8 cellular contexts compared by ENCODE assay signal in the genomic region with DNA sequence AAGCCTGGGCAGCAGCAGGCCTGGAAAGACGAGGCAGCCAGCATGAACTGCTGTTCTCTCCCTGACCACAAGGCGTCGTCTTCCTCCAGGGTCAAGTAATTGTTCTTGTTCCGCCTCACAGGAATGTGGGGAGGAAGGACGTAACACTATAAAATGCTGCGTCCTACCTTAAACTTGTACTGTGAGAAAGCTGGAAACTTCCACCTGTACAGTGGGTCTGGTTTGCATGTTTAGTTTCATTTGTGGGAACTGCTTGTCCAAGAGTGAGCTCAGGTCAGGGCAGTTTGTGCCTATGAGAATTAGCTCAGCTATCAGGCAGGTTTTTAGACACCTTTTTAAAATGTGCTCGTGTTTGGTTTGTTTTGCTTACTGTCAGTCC. TPM values are rescaled to one million over a fixed set of nuclear protein-coding genes. Genes with fewer than 3 reads are reported as not detected.
DNase-seq lines count a peak whose midpoint lies in the region; ATAC-seq and TF ChIP-seq lines count a peak whose summit lies in the region.

No MANE protein-coding gene starts in this region.

- H3K27ac ChIP-seq in vagina: peak overlapping the region; percentile 57

- H3K36me3 ChIP-seq in vagina: peaks cover 0 to 23% of the 10 kb centered on the region in 2 donors

- H3K4me3 ChIP-seq in epithelial cell of esophagus (ENCODE audit: low read length): no peak overlapping the region
- H3K4me3 ChIP-seq in vagina: no peak overlapping the region

- peak; percentile 60 for ATAC-seq in GM19438 (IDR thresholded peaks at IDR 0.05; ENCODE audit: low read depth, unreplicated experiment)
- ATAC-seq in HG03457 (IDR thresholded peaks at IDR 0.05; ENCODE audit: unreplicated experiment): peak; percentile 73

- H3K4me1 ChIP-seq in vagina: peaks cover 26% of the 10 kb centered on the region

- intact Hi-C loops in vagina (cut with DNase I): no loop called here

- DNase-seq in EH (ENCODE audit: low read depth) (peak; percentile 47), SKM-1 treated with dmso at 0.1 percent for 144 hours (lab: John Stamatoyannopoulos, UW; ENCODE audit: unreplicated experiment) (peak; percentile 39), epithelial cell of esophagus (ENCODE audit: low read depth) (peak; percentile 72), myocyte (ENCODE audit: low read depth) (peak; percentile 34), vagina (ENCODE audit: extremely low spot score in 2 of 2) (no peak)
- no peak for DNase-seq in effector CD8-positive, alpha-beta T cell (lab: John Stamatoyannopoulos, UW)

- H3K27me3 ChIP-seq in vagina: no peaks in the 10 kb centered on the region

- peak; percentile 93 for TF ChIP-seq CTCF in epithelial cell of esophagus (IDR thresholded peaks at IDR 0.05; ENCODE audit: insufficient read depth, low read depth, low read length, missing control alignments)
- peak; percentile 20 to 63 (median 29) for TF ChIP-seq CTCF in vagina (IDR thresholded peaks at IDR 0.05)

- no peaks in the 10 kb centered on the region for H3K9me3 ChIP-seq in vagina

- no peak for TF ChIP-seq POLR2A in vagina (IDR thresholded peaks at IDR 0.05)

RNA-seq across cellular contexts. Expression of a gene that starts 55.2 kb away (rescaled TPM):
- total RNA-seq in myocyte: 58.4 and 63.1 TPM in 2 replicates
- 15.7 TPM for polyA plus RNA-seq in myocyte (2012)
- total RNA-seq in vagina: 18.9 TPM

Comparison
In these comparisons a context has a peak if more than half of its experiments do, and no peak if none do; other contexts are left out.
1. DNase-seq: peak in EH (single experiment), SKM-1 treated with dmso at 0.1 percent for 144 hours (single experiment), epithelial cell of esophagus (single experiment) and myocyte (single experiment); none in vagina (0 of 2) and effector CD8-positive, alpha-beta T cell (single experiment).